ENCODE assay signal across 8 cellular contexts in genomic region chr7:149772821-149773425, GRCh38. TPM values are rescaled to one million over a fixed set of nuclear protein-coding genes. Genes with fewer than 3 reads are reported as not detected.
DNase-seq lines count a peak whose midpoint lies in the region; ATAC-seq and TF ChIP-seq lines count a peak whose summit lies in the region.

No MANE protein-coding gene starts in this region.

- H3K9me3 ChIP-seq in Karpas-422 (ENCODE audit: low read length) (no peaks in the 10 kb centered on the region), hepatocyte (ENCODE audit: low read depth) (no peaks in the 10 kb centered on the region), smooth muscle cell (replicated peaks; ENCODE audit: low read depth) (no peaks in the 10 kb centered on the region)

- CTCF ChIA-PET in AG04449 (lab: Yijun Ruan, JAX), result no interaction called here

- no peak overlapping the region for H3K4me2 ChIP-seq in Karpas-422 (ENCODE audit: low read depth, low read length, poor library complexity, severe bottlenecking)
- H3K4me2 ChIP-seq in hepatocyte, result peak overlapping the region; percentile 99
- peak overlapping the region; percentile 92 for H3K4me2 ChIP-seq in smooth muscle cell

- H2AFZ ChIP-seq in Karpas-422 (ENCODE audit: low read length) (no peak overlapping the region), hepatocyte (peak overlapping the region; percentile 68), smooth muscle cell (ENCODE audit: low read depth) (no peak overlapping the region)

- no peak for ATAC-seq in HG03521 (IDR thresholded peaks at IDR 0.05; ENCODE audit: unreplicated experiment)

- no peaks in the 10 kb centered on the region for H3K79me2 ChIP-seq in Karpas-422 (ENCODE audit: low read length)
- H3K79me2 ChIP-seq in hepatocyte, result no peaks in the 10 kb centered on the region
- H3K79me2 ChIP-seq in smooth muscle cell (ENCODE audit: low read depth), result no peaks in the 10 kb centered on the region

- H3K4me1 ChIP-seq in Karpas-422 (ENCODE audit: low read length), result peaks cover 15% of the 10 kb centered on the region
- H3K4me1 ChIP-seq in hepatocyte (ENCODE audit: insufficient read depth), result peaks cover 16% of the 10 kb centered on the region
- peaks cover 6% of the 10 kb centered on the region for H3K4me1 ChIP-seq in smooth muscle cell (ENCODE audit: low read depth)

- no peaks in the 10 kb centered on the region for H4K20me1 ChIP-seq in Karpas-422 (ENCODE audit: insufficient read depth, low read depth, low read length)
- H4K20me1 ChIP-seq in hepatocyte (ENCODE audit: insufficient read depth, poor library complexity, severe bottlenecking), result peaks cover 4% of the 10 kb centered on the region
- H4K20me1 ChIP-seq in smooth muscle cell (ENCODE audit: low read depth), result peaks cover 8% of the 10 kb centered on the region

- DNase-seq in AG04449 (ENCODE audit: low read depth, low spot score) (no peak), Karpas-422 (no peak), hepatocyte (ENCODE audit: low spot score) (peak; percentile 61), smooth muscle cell (lab: John Stamatoyannopoulos, UW; ENCODE audit: unreplicated experiment) (no peak), NCI-H187 treated with DMSO at 0.1 percent for 48 hours (lab: John Stamatoyannopoulos, UW) (no peak), NCI-H2171 treated with DMSO at 0.1 percent for 48 hours (lab: John Stamatoyannopoulos, UW) (no peak)
- peak; percentile 73 for DNase-seq in activated effector memory CD4-positive, alpha-beta T cell treated with anti-CD3 and anti-CD28 coated beads, Interleukin-2, amount 50 U/mL, for 16 hours

- POLR2A ChIA-PET in AG04449 (lab: Yijun Ruan, JAX), result no interaction called here

- H3K4me3 ChIP-seq in AG04449 (ENCODE audit: low read depth, low read length) (peak overlapping the region; percentile 69), Karpas-422 (ENCODE audit: low read length) (no peak overlapping the region), hepatocyte (peak overlapping the region; percentile 95), smooth muscle cell (peak overlapping the region; percentile 70)

- H3K9ac ChIP-seq in Karpas-422 (ENCODE audit: low read length) (0 out of 2 replicates have a peak overlapping the region, but pooled peaks have one; percentile 27), smooth muscle cell (ENCODE audit: low read depth) (no peak overlapping the region)

- H3K36me3 ChIP-seq in Karpas-422 (ENCODE audit: insufficient read depth, low read length), result no peaks in the 10 kb centered on the region
- no peaks in the 10 kb centered on the region for H3K36me3 ChIP-seq in hepatocyte (replicated peaks; ENCODE audit: insufficient read depth, low read depth)
- H3K36me3 ChIP-seq in smooth muscle cell (ENCODE audit: low read depth), result no peaks in the 10 kb centered on the region

- 2% methylated on average over 32 of the region's 63 CpGs for WGBS in hepatocyte (ENCODE audit: low lambda C conversion rate, missing lambda C conversion rate)
- 3% methylated on average over 33 of the region's 63 CpGs for WGBS in smooth muscle cell (ENCODE audit: low lambda C conversion rate)

- H3K9me2 ChIP-seq in Karpas-422 (replicated peaks; ENCODE audit: insufficient read depth, low read length), result no peaks in the 10 kb centered on the region
- H3K9me2 ChIP-seq in hepatocyte (replicated peaks; ENCODE audit: insufficient read depth), result no peaks in the 10 kb centered on the region

- H3K27ac ChIP-seq in Karpas-422 (ENCODE audit: low read length) (no peak overlapping the region), hepatocyte (peak overlapping the region; percentile 23), smooth muscle cell (ENCODE audit: low read depth) (no peak overlapping the region)

- no peak for TF ChIP-seq CTCF in AG04449 (IDR thresholded peaks at IDR 0.05; ENCODE audit: insufficient read depth, low read length, missing control alignments)
- TF ChIP-seq CTCF in hepatocyte (IDR thresholded peaks at IDR 0.05; ENCODE audit: poor library complexity), result no peak
- no peak for TF ChIP-seq CTCF in smooth muscle cell (IDR thresholded peaks at IDR 0.05; ENCODE audit: borderline replicate concordance, insufficient read depth, poor library complexity, severe bottlenecking)

- no peaks in the 10 kb centered on the region for H3F3A ChIP-seq in smooth muscle cell (ENCODE audit: low read depth)

- H3K27me3 ChIP-seq in Karpas-422 (ENCODE audit: low read length) (no peaks in the 10 kb centered on the region), hepatocyte (peaks cover 16% of the 10 kb centered on the region), smooth muscle cell (ENCODE audit: low read depth) (peaks cover 19% of the 10 kb centered on the region)

RNA-seq across cellular contexts. Expression of gene ZNF467, which starts 0.5 kb away (rescaled TPM):
- 0.71 TPM in 1 of 2 replicates, not detected in the other for total RNA-seq in Karpas-422 (2014; rRNA removed; shearing (Covaris generic); ENCODE audit: low replicate concordance)
- 5.9 and 7.8 TPM in 2 replicates for total RNA-seq in hepatocyte
- 15.6 and 21.9 TPM in 2 replicates for polyA plus RNA-seq in hepatocyte
- total RNA-seq in smooth muscle cell, result 0.58 and 2.0 TPM in 2 replicates
- polyA plus RNA-seq in smooth muscle cell, result 6.8 and 8.2 TPM in 2 replicates

Comparison
In these comparisons a context has a peak if more than half of its experiments do, and no peak if none do; other contexts are left out.
1. DNase-seq: peak in activated effector memory CD4-positive, alpha-beta T cell treated with anti-CD3 and anti-CD28 coated beads, Interleukin-2, amount 50 U/mL, for 16 hours (single experiment) and hepatocyte (single experiment); none in AG04449 (single experiment), Karpas-422 (single experiment), smooth muscle cell (single experiment), NCI-H187 treated with DMSO at 0.1 percent for 48 hours (single experiment) and NCI-H2171 treated with DMSO at 0.1 percent for 48 hours (single experiment).